18 cellular contexts compared by ENCODE assay signal in the genomic region with DNA sequence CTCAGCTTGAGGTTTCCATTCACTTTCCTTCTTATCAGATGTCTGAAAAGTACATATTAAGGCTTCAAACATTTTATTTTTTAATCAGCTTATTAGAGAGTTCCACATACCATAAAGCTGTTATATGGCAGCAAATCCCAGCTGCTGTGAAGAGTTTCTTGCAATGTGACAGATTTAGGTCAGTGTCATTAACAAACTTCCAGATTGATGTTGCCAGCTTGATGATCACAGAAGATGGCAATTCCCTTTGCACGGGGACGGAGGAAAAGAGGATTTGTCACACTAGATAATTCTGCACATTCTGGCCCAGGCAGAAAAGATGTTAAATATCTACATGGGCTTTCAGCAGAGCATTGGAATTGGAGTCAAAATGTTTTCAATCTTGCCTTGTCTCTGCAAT.
"Had no signal": no experiment of that assay in that cellular context is flagged by ENCODE, and none has a peak within 500 bp of the region (broad histone marks: within the 10 kb centered on the region; RNA-seq: fewer than 3 reads in every experiment).

No MANE protein-coding gene starts in this region.

- DNase-seq: colonic mucosa; cortex of kidney; dermis blood vessel endothelial cell; dorsolateral prefrontal cortex; effector CD4-positive, alpha-beta T cell; effector CD8-positive, alpha-beta T cell; effector memory CD4-positive, alpha-beta T cell; effector memory CD8-positive, alpha-beta T cell; endodermal cell; erythroblast; esophagus squamous epithelium; foreskin fibroblast; foreskin keratinocyte; foreskin melanocyte; gastrocnemius medialis; glutamatergic neuron; heart left ventricle; heart right ventricle had no signal
